In the genomic region with DNA sequence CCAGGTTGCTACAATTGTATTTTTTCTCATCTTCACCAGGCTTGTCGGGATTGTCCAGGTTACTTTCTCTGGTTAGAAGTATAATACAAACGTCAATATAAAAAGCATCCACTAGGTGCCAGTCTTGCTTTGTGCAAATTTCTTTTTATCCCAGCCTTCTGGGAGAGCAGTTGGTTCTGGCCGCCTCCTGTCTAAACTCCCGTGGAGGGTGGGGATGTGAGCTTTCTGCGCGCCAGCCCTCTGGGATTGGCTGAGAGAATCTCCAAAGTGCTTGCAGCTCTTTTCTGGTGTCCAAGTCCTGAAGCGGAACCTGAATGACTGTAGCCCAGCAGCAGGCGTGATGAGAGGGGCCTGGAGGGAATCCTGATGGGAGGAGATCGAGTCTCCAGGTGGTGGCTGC, we compare ENCODE assay signal across 8 cellular contexts. TPM values are rescaled to one million over a fixed set of nuclear protein-coding genes. Genes with fewer than 3 reads are reported as not detected.
DNase-seq lines count a peak whose midpoint lies in the region; ATAC-seq and TF ChIP-seq lines count a peak whose summit lies in the region.

No MANE protein-coding gene starts in this region.

- no peak overlapping the region for H3K4me3 Mint-ChIP-seq in immature natural killer cell

- peak overlapping the region in 3 of 6 donors; percentile 35 to 62 (median 62) for H3K27ac Mint-ChIP-seq in immature natural killer cell

- H3K9me3 Mint-ChIP-seq in immature natural killer cell: no peaks in the 10 kb centered on the region

- no peak for ATAC-seq in HG02981 (IDR thresholded peaks at IDR 0.05; ENCODE audit: unreplicated experiment)

- H3K36me3 ChIP-seq in GM06990 (ENCODE audit: control insufficient read depth, insufficient read depth, low read length): no peaks in the 10 kb centered on the region

- H3K4me1 Mint-ChIP-seq in immature natural killer cell: peaks cover 5 to 8% of the 10 kb centered on the region in 2 donors

- no peaks in the 10 kb centered on the region for H3K36me3 Mint-ChIP-seq in immature natural killer cell

- in situ Hi-C loops in SK-MEL-5 (cut with HindIII; ENCODE audit: low pct_unique_long_range_greater_than_20kb, low sequenced_read_pairs): loop anchor here (10.0 kb wide), 1 partner anchor 236 kb away; no protein-coding TSS in a partner anchor
- in situ Hi-C loops in T47D (cut with HindIII; ENCODE audit: low pct_unique_long_range_greater_than_20kb, low sequenced_read_pairs): no loop called here

- DNase-seq in 8988T (peak; percentile 56), GM06990 (ENCODE audit: extremely low read depth, insufficient read length) (peak; percentile 31), NCI-H1105 treated with DMSO at 0.1 percent for 48 hours (lab: John Stamatoyannopoulos, UW) (peak; percentile 59), SK-MEL-5 (ENCODE audit: low read depth, low spot score) (peak; percentile 90), T47D (ENCODE audit: low read depth in 1 of 2, low spot score in 1 of 2) (peak; percentile 53 to 78), immature natural killer cell (peak; percentile 65 to 70 (median 68)), smooth muscle cell of the brain vasculature (ENCODE audit: low read depth, low spot score) (peak; percentile 60)

- H3K4me3 ChIP-seq in GM06990 (replicated peaks; ENCODE audit: low read depth, low read length): no peak overlapping the region

- TF ChIP-seq CTCF in GM06990 (IDR thresholded peaks at IDR 0.05; ENCODE audit: insufficient read depth, low read length, poor library complexity, severe bottlenecking): peak; percentile 44

- H3K27me3 Mint-ChIP-seq in immature natural killer cell (ENCODE audit: low read depth in 3 of 3): peaks cover 2 to 7% (median 3%) of the 10 kb centered on the region in 3 donors

- H3K27me3 ChIP-seq in GM06990 (replicated peaks; ENCODE audit: control insufficient read depth, insufficient read depth, low read length): no peaks in the 10 kb centered on the region

RNA-seq across cellular contexts. Expression of gene TOGARAM2, which starts 22.4 kb away (rescaled TPM):
- total RNA-seq in SK-MEL-5 (2014; rRNA removed; shearing (Covaris generic)): under 0.01 TPM in 1 of 2 replicates, not detected in the other
- polyA plus RNA-seq in SK-MEL-5 (2015; cell fraction: cytosol; rRNA removed): 0.15 TPM in 1 of 2 replicates, not detected in the other
- polyA plus RNA-seq in SK-MEL-5 (2015; cell fraction: nucleus; rRNA removed): 0.02 TPM in 1 of 2 replicates, not detected in the other
- polyA plus RNA-seq in immature natural killer cell: 10 to 100 TPM in 1 of 3 donors, 1 to 10 TPM in 2; 3.1 to 13.0 (median 9.5) TPM

Comparison
In these comparisons a context has a peak if more than half of its experiments do, and no peak if none do; other contexts are left out.
1. DNase-seq: peak in every context shown above with its lines; median percentile 90 in SK-MEL-5; 68 in immature natural killer cell; 66 in T47D; 60 in smooth muscle cell of the brain vasculature; 59 in NCI-H1105 treated with DMSO at 0.1 percent for 48 hours; 56 in 8988T; 31 in GM06990.